ENCODE assay signal across 1 cellular context in the genomic region with DNA sequence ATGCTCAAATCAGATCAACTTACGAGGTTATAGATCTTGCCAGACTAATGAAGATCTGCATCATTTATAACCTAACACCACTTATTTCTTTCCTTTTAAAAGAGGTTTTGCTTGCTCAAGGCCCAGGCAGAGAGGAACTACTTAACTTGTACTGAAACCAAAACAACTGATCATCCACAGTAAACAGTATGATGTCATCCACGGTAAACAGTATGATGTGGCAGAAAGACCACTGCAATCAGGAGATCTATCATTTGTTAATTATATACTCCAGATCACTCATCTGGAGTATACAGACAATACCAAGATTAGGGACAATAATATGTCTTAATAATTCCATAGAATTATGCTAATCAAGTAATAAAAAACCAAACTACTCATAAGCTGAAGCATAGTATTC.
TF ChIP-seq lines count a peak whose summit lies in the region.

No MANE protein-coding gene starts in this region.

TF ChIP-seq in K562, 482 proteins besides CTCF, POLR2A, EP300 and RAD21 (continued from another document):
- no peak for TF ChIP-seq MEF2A (IDR thresholded peaks at IDR 0.05; ENCODE audit: control insufficient read depth, low read depth, low read length)
- TF ChIP-seq, protein P1, sequence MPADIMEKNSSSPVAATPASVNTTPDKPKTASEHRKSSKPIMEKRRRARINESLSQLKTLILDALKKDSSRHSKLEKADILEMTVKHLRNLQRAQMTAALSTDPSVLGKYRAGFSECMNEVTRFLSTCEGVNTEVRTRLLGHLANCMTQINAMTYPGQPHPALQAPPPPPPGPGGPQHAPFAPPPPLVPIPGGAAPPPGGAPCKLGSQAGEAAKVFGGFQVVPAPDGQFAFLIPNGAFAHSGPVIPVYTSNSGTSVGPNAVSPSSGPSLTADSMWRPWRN (IDR thresholded peaks at IDR 0.05; ENCODE audit: low read depth): no peak
- TF ChIP-seq CEBPG (CRISPR knock-in tag; IDR thresholded peaks at IDR 0.05): no peak
- TF ChIP-seq CEBPG (tag; conservative IDR thresholded peaks at IDR 0.05 in 1 of 2, IDR thresholded peaks at IDR 0.05 in 1 of 2): peak in 1 of 2 experiments; percentile 48; a peak in 2 of 4 replicates
- TF ChIP-seq ZBTB33 (CRISPR knock-in tag; IDR thresholded peaks at IDR 0.05): no peak
- TF ChIP-seq TAL1 (IDR thresholded peaks at IDR 0.05): no peak
- TF ChIP-seq SETDB1 (IDR thresholded peaks at IDR 0.05; ENCODE audit: low read length): no peak
- peak; percentile 31; the same call in 1 of the 2 replicates for TF ChIP-seq JUND (IDR thresholded peaks at IDR 0.05; ENCODE audit: borderline replicate concordance, low read depth, low read length)
- no peak for TF ChIP-seq JUND (tag; IDR thresholded peaks at IDR 0.05; ENCODE audit: borderline replicate concordance, low read depth, low read length)
- no peak for TF ChIP-seq BDP1 (IDR thresholded peaks at IDR 0.05; ENCODE audit: insufficient read depth, insufficient read length)
- no peak for TF ChIP-seq MAFG (tag; conservative IDR thresholded peaks at IDR 0.05)
- peak; percentile 75 for TF ChIP-seq ATF3 (IDR thresholded peaks at IDR 0.05)
- no peak for TF ChIP-seq ATF3 (CRISPR knock-in tag; conservative IDR thresholded peaks at IDR 0.05)
- TF ChIP-seq PRDM10 (IDR thresholded peaks at IDR 0.05; ENCODE audit: partially characterized antibody): no peak
